In the genomic region with DNA sequence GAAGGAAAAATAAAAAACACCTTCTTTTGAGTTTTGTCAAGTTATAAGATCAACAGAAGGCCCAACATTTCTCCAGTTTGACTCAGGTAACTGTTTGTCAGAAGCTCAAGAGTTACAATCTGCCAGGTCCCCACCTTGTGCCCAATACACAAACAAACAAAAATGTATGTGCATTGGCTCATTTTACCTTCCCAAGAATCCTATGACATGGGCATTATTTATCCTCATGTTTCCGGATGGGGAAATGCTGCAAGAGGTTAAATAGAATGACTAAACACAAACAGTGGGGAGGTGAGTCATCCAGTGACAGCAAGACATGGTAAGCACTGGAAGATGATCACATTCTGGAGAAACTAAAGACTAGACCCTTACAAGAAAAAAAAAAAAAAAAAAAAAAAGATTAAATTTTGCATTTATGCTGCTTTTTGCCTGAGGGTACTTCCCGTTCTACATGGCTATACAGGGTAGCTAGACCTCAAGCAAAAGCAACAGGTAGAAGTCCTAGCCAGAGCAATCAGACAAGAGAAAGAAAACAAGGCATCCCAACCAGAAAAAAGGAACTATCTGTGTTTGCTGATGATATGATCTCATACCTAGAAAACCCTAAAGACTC, we compare ENCODE assay signal across 11 cellular contexts. TPM values are rescaled to one million over a fixed set of nuclear protein-coding genes. Genes with fewer than 3 reads are reported as not detected.
DNase-seq lines count a peak whose midpoint lies in the region; ATAC-seq and TF ChIP-seq lines count a peak whose summit lies in the region.
"Had no signal": no experiment of that assay in that cellular context is flagged by ENCODE, and none has a peak within 500 bp of the region (broad histone marks: within the 10 kb centered on the region; RNA-seq: fewer than 3 reads in every experiment).

No MANE protein-coding gene starts in this region.

- H3K4me1 Mint-ChIP-seq in WTC11 (peaks cover 9% of the 10 kb centered on the region), T-helper 17 cell (peaks cover 12% of the 10 kb centered on the region)

- H3K9me3 Mint-ChIP-seq in WTC11, result peaks cover 18% of the 10 kb centered on the region

- TF ChIP-seq CTCF in AG09319 (IDR thresholded peaks at IDR 0.05; ENCODE audit: low read depth, low read length) (no peak), WTC11 (IDR thresholded peaks at IDR 0.05) (no peak), kidney epithelial cell (IDR thresholded peaks at IDR 0.05; ENCODE audit: insufficient read depth, low read length, poor library complexity, severe bottlenecking) (no peak), thyroid gland (IDR thresholded peaks at IDR 0.05) (no peak)

- peaks cover 22% of the 10 kb centered on the region for H3K36me3 Mint-ChIP-seq in WTC11
- H3K36me3 Mint-ChIP-seq in T-helper 17 cell (ENCODE audit: low read depth), result peaks cover 7% of the 10 kb centered on the region

- no peaks in the 10 kb centered on the region for H3K9me3 ChIP-seq in T-helper 17 cell (ENCODE audit: control insufficient read depth, low read length, poor library complexity, severe bottlenecking)
- no peaks in the 10 kb centered on the region for H3K9me3 ChIP-seq in thyroid gland

- no peaks in the 10 kb centered on the region for H3K27me3 Mint-ChIP-seq in WTC11 (ENCODE audit: low read depth)
- H3K27me3 Mint-ChIP-seq in T-helper 17 cell, result no peaks in the 10 kb centered on the region

- no peak for ATAC-seq in WTC11
- no peak for ATAC-seq in T-helper 17 cell

- no peaks in the 10 kb centered on the region for H3K36me3 ChIP-seq in kidney epithelial cell (ENCODE audit: control insufficient read depth, insufficient read depth, low read length)
- peaks cover 4 to 5% of the 10 kb centered on the region in 2 donors for H3K36me3 ChIP-seq in thyroid gland

- POLR2A ChIA-PET in WTC11 (lab: Charles Lee), result no interaction called here

- H3K27ac Mint-ChIP-seq in WTC11, result no peak overlapping the region
- H3K27ac Mint-ChIP-seq in T-helper 17 cell, result no peak overlapping the region

- H3K27ac ChIP-seq in thyroid gland, result no peak overlapping the region
- H3K27ac ChIP-seq: cardiac muscle cell had no signal

- DNase-seq in AG09319 (ENCODE audit: extremely low read depth, low read depth), result peak; percentile 59
- DNase-seq in HS-5 (ENCODE audit: low read depth), result peak; percentile 91
- DNase-seq in WTC11 (ENCODE audit: low spot score), result no peak
- DNase-seq in kidney epithelial cell (ENCODE audit: low read depth), result peak; percentile 71
- DNase-seq in T-helper 17 cell, result no peak
- no peak for DNase-seq in thyroid gland
- DNase-seq in NCI-H345 treated with DMSO at 0.1 percent for 48 hours (lab: John Stamatoyannopoulos, UW; ENCODE audit: unreplicated experiment), result no peak
- DNase-seq in stimulated activated CD8-positive, alpha-beta memory T cell treated with anti-CD3 and anti-CD28 coated beads, Interleukin-4, amount 100 ng/mL, for 48 hours, result no peak

- no peak overlapping the region for H3K4me3 ChIP-seq in kidney epithelial cell (ENCODE audit: low read depth, low read length)
- no peak overlapping the region for H3K4me3 ChIP-seq in thyroid gland (replicated peaks in 1 of 3)
- H3K4me3 ChIP-seq: cardiac muscle cell had no signal

- CTCF ChIA-PET in WTC11 (lab: Charles Lee), result interaction anchor here (0.5 to 0.6 kb wide), 2 partner anchors 107 to 400 kb away, joined by 3 to 4 read pairs; no protein-coding TSS in a partner anchor

- intact Hi-C loops in thyroid gland (cut with DNase I), result no loop called here

- no peak for TF ChIP-seq POLR2A in thyroid gland (IDR thresholded peaks at IDR 0.05)

- H3K27me3 ChIP-seq in kidney epithelial cell (ENCODE audit: control insufficient read depth, insufficient read depth, low read length), result no peaks in the 10 kb centered on the region
- H3K27me3 ChIP-seq in thyroid gland, result no peaks in the 10 kb centered on the region
- H3K27me3 ChIP-seq: cardiac muscle cell had no signal

- H3K4me1 ChIP-seq in thyroid gland, result no peaks in the 10 kb centered on the region

- WGBS in thyroid gland, 2 donors, result 85 to 87% methylated on average over 2 of the region's 2 CpGs

- no peak overlapping the region for H3K4me3 Mint-ChIP-seq in WTC11
- no peak overlapping the region for H3K4me3 Mint-ChIP-seq in T-helper 17 cell

TF ChIP-seq in WTC11, 78 proteins besides CTCF, POLR2A, EP300 and RAD21:
- TF ChIP-seq, protein P1, sequence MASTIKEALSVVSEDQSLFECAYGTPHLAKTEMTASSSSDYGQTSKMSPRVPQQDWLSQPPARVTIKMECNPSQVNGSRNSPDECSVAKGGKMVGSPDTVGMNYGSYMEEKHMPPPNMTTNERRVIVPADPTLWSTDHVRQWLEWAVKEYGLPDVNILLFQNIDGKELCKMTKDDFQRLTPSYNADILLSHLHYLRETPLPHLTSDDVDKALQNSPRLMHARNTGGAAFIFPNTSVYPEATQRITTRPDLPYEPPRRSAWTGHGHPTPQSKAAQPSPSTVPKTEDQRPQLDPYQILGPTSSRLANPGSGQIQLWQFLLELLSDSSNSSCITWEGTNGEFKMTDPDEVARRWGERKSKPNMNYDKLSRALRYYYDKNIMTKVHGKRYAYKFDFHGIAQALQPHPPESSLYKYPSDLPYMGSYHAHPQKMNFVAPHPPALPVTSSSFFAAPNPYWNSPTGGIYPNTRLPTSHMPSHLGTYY (CRISPR knock-in tag; IDR thresholded peaks at IDR 0.05), result no peak
- TF ChIP-seq, protein P2, sequence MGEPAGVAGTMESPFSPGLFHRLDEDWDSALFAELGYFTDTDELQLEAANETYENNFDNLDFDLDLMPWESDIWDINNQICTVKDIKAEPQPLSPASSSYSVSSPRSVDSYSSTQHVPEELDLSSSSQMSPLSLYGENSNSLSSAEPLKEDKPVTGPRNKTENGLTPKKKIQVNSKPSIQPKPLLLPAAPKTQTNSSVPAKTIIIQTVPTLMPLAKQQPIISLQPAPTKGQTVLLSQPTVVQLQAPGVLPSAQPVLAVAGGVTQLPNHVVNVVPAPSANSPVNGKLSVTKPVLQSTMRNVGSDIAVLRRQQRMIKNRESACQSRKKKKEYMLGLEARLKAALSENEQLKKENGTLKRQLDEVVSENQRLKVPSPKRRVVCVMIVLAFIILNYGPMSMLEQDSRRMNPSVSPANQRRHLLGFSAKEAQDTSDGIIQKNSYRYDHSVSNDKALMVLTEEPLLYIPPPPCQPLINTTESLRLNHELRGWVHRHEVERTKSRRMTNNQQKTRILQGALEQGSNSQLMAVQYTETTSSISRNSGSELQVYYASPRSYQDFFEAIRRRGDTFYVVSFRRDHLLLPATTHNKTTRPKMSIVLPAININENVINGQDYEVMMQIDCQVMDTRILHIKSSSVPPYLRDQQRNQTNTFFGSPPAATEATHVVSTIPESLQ (CRISPR knock-in tag; IDR thresholded peaks at IDR 0.05), result no peak
- TF ChIP-seq TCF7 (CRISPR knock-in tag; IDR thresholded peaks at IDR 0.05; ENCODE audit: low read depth) (no peak), CREM (CRISPR knock-in tag; IDR thresholded peaks at IDR 0.05) (no peak), GABPB1 (CRISPR knock-in tag; IDR thresholded peaks at IDR 0.05) (peak; percentile 92)
- TF ChIP-seq, protein P3, sequence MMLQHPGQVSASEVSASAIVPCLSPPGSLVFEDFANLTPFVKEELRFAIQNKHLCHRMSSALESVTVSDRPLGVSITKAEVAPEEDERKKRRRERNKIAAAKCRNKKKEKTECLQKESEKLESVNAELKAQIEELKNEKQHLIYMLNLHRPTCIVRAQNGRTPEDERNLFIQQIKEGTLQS (CRISPR knock-in tag; conservative IDR thresholded peaks at IDR 0.05), result no peak
- TF ChIP-seq, protein P4, sequence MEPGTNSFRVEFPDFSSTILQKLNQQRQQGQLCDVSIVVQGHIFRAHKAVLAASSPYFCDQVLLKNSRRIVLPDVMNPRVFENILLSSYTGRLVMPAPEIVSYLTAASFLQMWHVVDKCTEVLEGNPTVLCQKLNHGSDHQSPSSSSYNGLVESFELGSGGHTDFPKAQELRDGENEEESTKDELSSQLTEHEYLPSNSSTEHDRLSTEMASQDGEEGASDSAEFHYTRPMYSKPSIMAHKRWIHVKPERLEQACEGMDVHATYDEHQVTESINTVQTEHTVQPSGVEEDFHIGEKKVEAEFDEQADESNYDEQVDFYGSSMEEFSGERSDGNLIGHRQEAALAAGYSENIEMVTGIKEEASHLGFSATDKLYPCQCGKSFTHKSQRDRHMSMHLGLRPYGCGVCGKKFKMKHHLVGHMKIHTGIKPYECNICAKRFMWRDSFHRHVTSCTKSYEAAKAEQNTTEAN (CRISPR knock-in tag; IDR thresholded peaks at IDR 0.05), result no peak

RNA-seq across cellular contexts. Expression of a gene that starts 23.6 kb away (rescaled TPM):
- total RNA-seq in WTC11 (2021) (not detected in 3 replicates), kidney epithelial cell (not detected in 2 replicates), T-helper 17 cell (not detected), thyroid gland (not detected)
- total RNA-seq: cardiac muscle cell, G401, skeletal muscle tissue had no signal

RNA-seq across cellular contexts. Expression of a gene that starts 57.4 kb away (rescaled TPM):
- total RNA-seq in WTC11 (2021) (5.7 to 6.6 TPM (median 6.0 TPM) in 3 replicates), kidney epithelial cell (23.3 and 26.4 TPM in 2 replicates), T-helper 17 cell (10 to 100 TPM; 21.7 to 22.4 TPM), thyroid gland (10 to 100 TPM; 26.6 to 33.6 (median 29.2) TPM)

Comparison
In these comparisons a context has a peak if more than half of its experiments do, and no peak if none do; other contexts are left out.
1. DNase-seq: peak in AG09319 (single experiment), HS-5 (single experiment) and kidney epithelial cell (single experiment); none in WTC11 (single experiment), T-helper 17 cell (0 of 3), thyroid gland (0 of 2), NCI-H345 treated with DMSO at 0.1 percent for 48 hours (single experiment) and stimulated activated CD8-positive, alpha-beta memory T cell treated with anti-CD3 and anti-CD28 coated beads, Interleukin-4, amount 100 ng/mL, for 48 hours (single experiment).